8 cellular contexts compared by ENCODE assay signal in the genomic region with DNA sequence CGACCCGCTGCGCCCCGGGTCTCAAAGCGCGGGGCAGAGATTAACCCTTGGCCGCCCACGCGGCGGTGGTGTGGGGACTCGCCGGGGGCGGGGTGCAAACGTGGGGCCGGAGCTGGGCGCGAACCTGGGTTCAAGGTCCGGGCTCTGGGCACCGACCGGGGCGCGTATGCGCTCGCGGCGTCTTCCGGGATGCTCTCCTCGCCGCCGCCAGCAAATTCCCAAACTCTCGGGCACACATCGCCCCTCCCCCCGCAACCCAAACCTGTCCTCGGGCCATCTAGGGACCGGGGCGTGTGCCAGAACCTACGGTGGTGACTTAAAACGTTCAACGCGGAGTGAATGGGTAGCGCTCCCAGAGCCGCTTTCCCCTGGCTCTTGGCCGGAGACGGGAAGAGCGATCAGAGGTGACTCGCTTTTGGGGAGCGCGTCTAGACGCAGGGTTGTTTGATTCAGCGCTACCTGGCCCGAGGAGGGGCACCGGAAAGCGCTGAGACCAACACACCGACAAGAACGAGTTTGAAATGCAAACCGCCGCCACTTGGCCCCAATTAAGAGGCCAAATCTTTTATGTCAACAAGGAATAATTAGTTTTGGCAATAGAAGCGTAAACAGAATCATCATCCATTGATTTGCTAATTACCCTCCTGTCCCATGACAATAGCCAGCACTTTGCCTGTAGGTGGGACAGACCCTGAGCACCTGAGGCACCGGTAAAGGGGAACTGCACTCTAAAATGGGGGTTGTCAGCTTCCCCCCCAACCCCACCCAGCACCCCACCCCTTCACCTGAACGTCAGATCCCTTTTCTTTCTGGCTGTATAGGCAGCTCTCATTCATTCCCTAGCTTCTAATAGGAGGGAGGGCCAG. TPM values are rescaled to one million over a fixed set of nuclear protein-coding genes. Genes with fewer than 3 reads are reported as not detected.
A peak's percentile ranks its signal among the peaks of the same experiment; 100 is the strongest.
DNase-seq lines count a peak whose midpoint lies in the region; ATAC-seq and TF ChIP-seq lines count a peak whose summit lies in the region.

No MANE protein-coding gene starts in this region.

- H3K4me3 Mint-ChIP-seq in activated naive CD4-positive, alpha-beta T cell treated with anti-CD3 and anti-CD28 coated beads, Interleukin-2, amount 50 U/mL, for 24 hours: peak overlapping the region; percentile 78

- H3K36me3 ChIP-seq in MG63: no peaks in the 10 kb centered on the region
- no peaks in the 10 kb centered on the region for H3K36me3 ChIP-seq in gastrocnemius medialis

- DNase-seq in DMS 273 (lab: John Stamatoyannopoulos, UW; ENCODE audit: unreplicated experiment) (peak; percentile 78), DMS 273 treated with DMSO at 0.1 percent for 48 hours (lab: John Stamatoyannopoulos, UW) (no peak), MG63 (no peak), iPS DF 19.7 (ENCODE audit: low read depth, low spot score) (peak; percentile 94), gastrocnemius medialis (no peak), MV-4-11 (lab: John Stamatoyannopoulos, UW) (no peak), activated gamma-delta T cell treated with Interleukin-2 at 50 U/mL for 16 hours (no peak)

- peaks cover 5 to 8% of the 10 kb centered on the region in 2 donors for H3K4me1 ChIP-seq in gastrocnemius medialis

- H3K27me3 Mint-ChIP-seq in activated naive CD4-positive, alpha-beta T cell treated with anti-CD3 and anti-CD28 coated beads, Interleukin-2, amount 50 U/mL, for 24 hours: peaks cover 19% of the 10 kb centered on the region

- intact Hi-C loops in gastrocnemius medialis (cut with DNase I; ENCODE audit: low total_unique reads): no loop called here

- ATAC-seq in gastrocnemius medialis: no peak

- peaks cover 8% of the 10 kb centered on the region for H3K4me1 Mint-ChIP-seq in activated naive CD4-positive, alpha-beta T cell treated with anti-CD3 and anti-CD28 coated beads, Interleukin-2, amount 50 U/mL, for 24 hours

- no peaks in the 10 kb centered on the region for H3K9me3 Mint-ChIP-seq in activated naive CD4-positive, alpha-beta T cell treated with anti-CD3 and anti-CD28 coated beads, Interleukin-2, amount 50 U/mL, for 24 hours

- no peak overlapping the region for H3K27ac Mint-ChIP-seq in activated naive CD4-positive, alpha-beta T cell treated with anti-CD3 and anti-CD28 coated beads, Interleukin-2, amount 50 U/mL, for 24 hours

- no peaks in the 10 kb centered on the region for H3K36me3 Mint-ChIP-seq in activated naive CD4-positive, alpha-beta T cell treated with anti-CD3 and anti-CD28 coated beads, Interleukin-2, amount 50 U/mL, for 24 hours

- H3K9me3 ChIP-seq in MG63 (no peaks in the 10 kb centered on the region), gastrocnemius medialis (no peaks in the 10 kb centered on the region)

- TF ChIP-seq CTCF in gastrocnemius medialis (IDR thresholded peaks at IDR 0.05 in 4 of 5, conservative IDR thresholded peaks at IDR 0.05 in 1 of 5): no peak

- in situ Hi-C loops in gastrocnemius medialis (cut with MboI; ENCODE audit: low sequenced_read_pairs in 4 of 4): no loop called here

- H3K27me3 ChIP-seq in MG63 (no peaks in the 10 kb centered on the region), gastrocnemius medialis (peaks cover 28 to 37% (median 36%) of the 10 kb centered on the region in 3 donors)

- TF ChIP-seq POLR2A in gastrocnemius medialis (IDR thresholded peaks at IDR 0.05): no peak

- no peak overlapping the region for H3K27ac ChIP-seq in gastrocnemius medialis

- peak overlapping the region; percentile 45 for H3K4me3 ChIP-seq in MG63
- H3K4me3 ChIP-seq in gastrocnemius medialis: peak overlapping the region; percentile 49 to 53 (median 50)

RNA-seq across cellular contexts. Expression of a gene that starts 46.2 kb away (rescaled TPM):
- total RNA-seq in MG63 (2014; rRNA removed; shearing (Covaris generic); ENCODE audit: low replicate concordance): 5.6 and 8.5 TPM in 2 replicates
- under 1 TPM in 1 of 4 donors, not detected in 3; 0.19 TPM for total RNA-seq in gastrocnemius medialis

Comparison
In these comparisons a context has a peak if more than half of its experiments do, and no peak if none do; other contexts are left out.
1. DNase-seq: peak in DMS 273 (single experiment) and iPS DF 19.7 (single experiment); none in DMS 273 treated with DMSO at 0.1 percent for 48 hours (single experiment), MG63 (single experiment), gastrocnemius medialis (0 of 2), MV-4-11 (single experiment) and activated gamma-delta T cell treated with Interleukin-2 at 50 U/mL for 16 hours (single experiment).